ENCODE assay signal across 22 cellular contexts in genomic region chr11:21472256-21472655, GRCh38.
"Had no signal": no experiment of that assay in that cellular context is flagged by ENCODE, and none has a peak within 500 bp of the region (broad histone marks: within the 10 kb centered on the region; RNA-seq: fewer than 3 reads in every experiment).

No MANE protein-coding gene starts in this region.

- H3K36me3 ChIP-seq: tibial nerve, vagina had no signal

- H3K4me1 ChIP-seq: tibial nerve, vagina had no signal

- H3K27ac ChIP-seq: hepatocyte, tibial nerve, vagina had no signal

- H3K4me3 ChIP-seq: hepatocyte, tibial nerve, vagina had no signal

- DNase-seq: activated CD4-positive, alpha-beta T cell treated with anti-CD3 and anti-CD28 coated beads, Interleukin-2, amount 10 ng/mL, durations not matched to agents 24 days and 14 days; activated CD4-positive, CD25-positive, alpha-beta regulatory T cell; activated CD8-positive, alpha-beta memory T cell treated with anti-CD3 and anti-CD28 coated beads, Interleukin-2, amount 50 U/mL, for 4 hours; activated CD8-positive, alpha-beta T cell treated with anti-CD3 and anti-CD28 coated beads, Interleukin-2, amount 10 ng/mL, durations not matched to agents 7 days and 5 days; activated gamma-delta T cell; activated T-cell treated with anti-CD3 and anti-CD28 coated beads, Interleukin-2, amount 50 U/mL, for 48 hours; cortex of kidney; effector CD8-positive, alpha-beta T cell; islet precursor cell; mesendoderm; natural killer cell; posterior cingulate gyrus; right cardiac atrium; small intestine; stimulated activated CD4-positive, alpha-beta T cell treated with anti-CD3 and anti-CD28 coated beads, Interleukin-4, amount 100 ng/mL, for 24 hours; stimulated activated CD8-positive, alpha-beta memory T cell treated with anti-CD3 and anti-CD28 coated beads, Interleukin-4, amount 100 ng/mL, for 48 hours; stimulated activated naive CD4-positive, alpha-beta T cell treated with Interleukin-2 at 50 U/mL for 16 hours; substantia nigra had no signal

- H3K79me2 ChIP-seq: hepatocyte had no signal

- ATAC-seq: activated CD8-positive, alpha-beta T cell treated with anti-CD3 and anti-CD28 coated beads, Interleukin-2, amount 10 ng/mL, durations not matched to agents 7 days and 5 days; activated naive CD4-positive, alpha-beta T cell treated with anti-CD3 and anti-CD28 coated beads, Interleukin-2, amount 50 U/mL, for 72 hours; natural killer cell; right cardiac atrium had no signal

- H3K27me3 ChIP-seq: tibial nerve, vagina had no signal

- FAIRE-seq: small intestine had no signal

- H3K9me3 ChIP-seq: tibial nerve, vagina had no signal

- H2AFZ ChIP-seq: hepatocyte had no signal

- H3K4me2 ChIP-seq: hepatocyte had no signal
